Comparison of ENCODE assay signal across 8 cellular contexts in the genomic region with DNA sequence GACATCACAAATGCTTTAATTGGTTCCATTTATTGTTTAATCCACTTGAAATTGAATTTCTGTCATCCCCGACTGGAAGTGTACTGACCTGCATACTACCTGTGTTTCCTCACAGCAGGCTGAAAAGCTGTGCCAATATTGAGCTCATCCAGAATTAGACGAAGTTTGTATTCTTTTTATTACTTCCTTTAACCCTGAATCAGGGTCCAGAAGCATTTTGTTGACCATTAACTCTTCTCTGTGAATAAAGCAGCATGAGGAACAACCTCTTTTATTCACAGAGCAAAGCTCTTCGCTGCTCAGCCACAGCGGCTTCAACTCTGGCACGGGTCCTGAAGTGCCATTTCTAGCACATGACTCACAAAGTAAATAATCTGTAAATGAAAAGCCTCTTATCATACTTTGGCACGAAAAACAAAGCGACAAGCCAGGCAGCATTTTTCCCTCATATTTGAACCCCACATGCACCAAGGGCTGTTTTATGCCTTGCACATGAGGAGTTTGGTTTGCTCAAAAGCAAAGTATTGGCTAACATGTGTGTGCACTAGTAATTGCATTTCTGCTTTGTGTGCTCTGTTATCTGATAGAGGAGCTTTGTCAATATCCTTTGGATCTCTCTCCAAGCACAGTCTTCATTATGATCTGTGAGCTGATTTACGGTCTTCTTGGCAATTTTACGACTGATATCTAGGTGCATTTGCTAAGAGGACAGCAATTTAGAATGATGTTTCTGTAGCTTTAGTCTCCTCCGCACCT. TPM values are rescaled to one million over a fixed set of nuclear protein-coding genes. Genes with fewer than 3 reads are reported as not detected.
DNase-seq lines count a peak whose midpoint lies in the region; ATAC-seq and TF ChIP-seq lines count a peak whose summit lies in the region.

No MANE protein-coding gene starts in this region.

- H3K4me3 ChIP-seq in esophagus squamous epithelium, result peak overlapping the region in 3 of 4 donors; percentile 22 to 46 (median 25)

- no peak overlapping the region for H3K4me3 Mint-ChIP-seq in CD4-positive, alpha-beta T cell

- H3K27ac Mint-ChIP-seq in CD4-positive, alpha-beta T cell, result no peak overlapping the region

- intact Hi-C loops in esophagus squamous epithelium (cut with DNase I), result loop anchor here (10.0 kb wide), 1 partner anchor 50 kb away; a partner anchor contains a TSS
- intact Hi-C loops in CD4-positive, alpha-beta T cell (cut with DNase I, micrococcal nuclease), result no loop called here

- CTCF ChIA-PET in CD4-positive, alpha-beta T cell (lab: Charles Lee), result no interaction called here

- H3K9me3 Mint-ChIP-seq in CD4-positive, alpha-beta T cell, result no peaks in the 10 kb centered on the region

- H3K4me1 ChIP-seq in esophagus squamous epithelium, result peaks cover 27 to 68% (median 37%) of the 10 kb centered on the region in 3 donors

- peak overlapping the region; percentile 74 to 91 (median 87) for H3K27ac ChIP-seq in esophagus squamous epithelium
- H3K27ac ChIP-seq in CD4-positive, alpha-beta T cell (ENCODE audit: low read depth, low read length), result no peak overlapping the region

- peaks cover 55% of the 10 kb centered on the region for H3K27me3 Mint-ChIP-seq in CD4-positive, alpha-beta T cell

- POLR2A ChIA-PET in CD4-positive, alpha-beta T cell (lab: Charles Lee), result no interaction called here

- H3K36me3 ChIP-seq in esophagus squamous epithelium, result no peaks in the 10 kb centered on the region

- TF ChIP-seq POLR2A in esophagus squamous epithelium (IDR thresholded peaks at IDR 0.05), result no peak

- peaks cover 0 to 12% (median 0%) of the 10 kb centered on the region in 4 donors for H3K27me3 ChIP-seq in esophagus squamous epithelium
- peaks cover 20% of the 10 kb centered on the region for H3K27me3 ChIP-seq in CD4-positive, alpha-beta T cell (ENCODE audit: control insufficient read depth, insufficient read depth, low read length)

- H3K9me3 ChIP-seq in esophagus squamous epithelium, result no peaks in the 10 kb centered on the region
- no peaks in the 10 kb centered on the region for H3K9me3 ChIP-seq in CD4-positive, alpha-beta T cell (ENCODE audit: control insufficient read depth, low read length)

- peaks cover 5% of the 10 kb centered on the region for H3K4me1 Mint-ChIP-seq in CD4-positive, alpha-beta T cell (ENCODE audit: low read depth)

- WGBS in esophagus squamous epithelium, 2 donors, result 14 to 15% methylated on average over 10 of the region's 10 CpGs

- DNase-seq in HT-29 (ENCODE audit: low spot score), result peak; percentile 86
- DNase-seq in RPMI7951 (ENCODE audit: low read depth), result peak; percentile 87
- no peak for DNase-seq in esophagus squamous epithelium (lab: John Stamatoyannopoulos, UW)
- DNase-seq in non-pigmented ciliary epithelial cell (ENCODE audit: low read depth), result peak; percentile 47
- no peak for DNase-seq in cortex of kidney (lab: John Stamatoyannopoulos, UW)
- no peak for DNase-seq in stimulated activated CD4-positive, alpha-beta T cell treated with anti-CD3 and anti-CD28 coated beads, Interleukin-1b, Interleukin-23, amount 100 ng/mL, for 48 hours
- DNase-seq in CD4-positive, alpha-beta T cell, result no peak

- TF ChIP-seq CTCF in esophagus squamous epithelium (IDR thresholded peaks at IDR 0.05), result no peak
- no peak for TF ChIP-seq CTCF in CD4-positive, alpha-beta T cell (IDR thresholded peaks at IDR 0.05)

- H3K36me3 Mint-ChIP-seq in CD4-positive, alpha-beta T cell (ENCODE audit: low read depth), result no peaks in the 10 kb centered on the region

- ATAC-seq in HG03045 (IDR thresholded peaks at IDR 0.05; ENCODE audit: unreplicated experiment), result no peak
- no peak for ATAC-seq in CD4-positive, alpha-beta T cell (ENCODE audit: poor library complexity)

RNA-seq across cellular contexts. Expression of a gene that starts 33.0 kb away (rescaled TPM):
- total RNA-seq in HT-29 (2014; rRNA removed; shearing (Covaris generic)), result not detected in 2 replicates
- total RNA-seq in RPMI7951 (2014; rRNA removed; shearing (Covaris generic)), result not detected in 2 replicates
- total RNA-seq in esophagus squamous epithelium, result 10 to 100 TPM in 1 of 4 donors, 1 to 10 TPM in 1, under 1 TPM in 2; 0.57 to 27.3 (median 1.3) TPM
- 1 to 10 TPM in 1 of 2 experiments, under 1 TPM in 1; 0.74 to 1.6 TPM for total RNA-seq in CD4-positive, alpha-beta T cell

RNA-seq across cellular contexts. Expression of a gene that starts 52.4 kb away (rescaled TPM):
- 10.8 and 12.3 TPM in 2 replicates for total RNA-seq in HT-29 (2014; rRNA removed; shearing (Covaris generic))
- total RNA-seq in RPMI7951 (2014; rRNA removed; shearing (Covaris generic)), result 14.5 and 23.5 TPM in 2 replicates
- 10 to 100 TPM in 2 of 4 donors, 1 to 10 TPM in 2; 7.8 to 27.7 (median 11.8) TPM for total RNA-seq in esophagus squamous epithelium
- total RNA-seq in CD4-positive, alpha-beta T cell, result 10 to 100 TPM; 41.6 to 42.8 TPM

RNA-seq across cellular contexts. Expression of a gene that starts 57.8 kb away (rescaled TPM):
- total RNA-seq in HT-29 (2014; rRNA removed; shearing (Covaris generic)), result 3.2 and 5.5 TPM in 2 replicates
- total RNA-seq in RPMI7951 (2014; rRNA removed; shearing (Covaris generic)), result 19.6 and 20.9 TPM in 2 replicates
- 1 to 10 TPM in 3 of 4 donors, not detected in 1; 1.1 to 5.3 (median 3.1) TPM for total RNA-seq in esophagus squamous epithelium
- total RNA-seq in CD4-positive, alpha-beta T cell, result not detected

Comparison
In these comparisons a context has a peak if more than half of its experiments do, and no peak if none do; other contexts are left out.
1. DNase-seq: peak in HT-29 (single experiment), RPMI7951 (single experiment) and non-pigmented ciliary epithelial cell (single experiment); none in esophagus squamous epithelium (single experiment), cortex of kidney (single experiment), stimulated activated CD4-positive, alpha-beta T cell treated with anti-CD3 and anti-CD28 coated beads, Interleukin-1b, Interleukin-23, amount 100 ng/mL, for 48 hours (single experiment) and CD4-positive, alpha-beta T cell (0 of 10).